2 cellular contexts compared by ENCODE assay signal in the genomic region with DNA sequence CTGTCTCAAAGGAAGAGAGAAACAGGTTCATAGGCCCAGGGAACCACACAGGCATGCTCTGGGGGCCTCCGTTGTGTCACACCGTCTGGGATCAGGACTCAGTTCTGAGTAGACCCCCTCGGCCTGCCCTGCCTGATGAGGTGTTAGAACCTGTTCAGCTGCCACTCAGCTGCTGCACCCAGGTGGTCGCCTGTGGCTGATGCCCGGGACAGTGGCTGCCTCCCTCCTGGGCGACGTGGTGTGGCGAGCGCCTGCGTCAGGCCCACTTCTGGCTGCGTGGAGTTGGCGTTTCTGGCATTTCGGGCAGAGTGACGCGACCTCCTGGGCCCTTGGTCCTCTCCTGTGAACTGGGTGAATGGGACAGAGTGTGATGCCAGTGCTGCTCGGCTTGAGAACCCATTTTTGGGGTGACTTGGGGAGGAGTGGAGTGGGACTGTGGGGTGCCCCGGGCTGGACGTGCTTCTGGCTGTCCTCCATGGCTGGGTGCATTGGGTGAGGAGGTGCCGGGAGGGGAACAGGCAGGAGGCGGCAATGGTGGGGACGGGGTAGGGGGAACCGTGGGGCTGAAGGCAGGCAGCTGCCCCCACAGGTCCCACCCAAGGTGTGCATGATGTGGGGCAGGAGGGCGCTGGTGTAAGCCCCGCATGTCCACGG.
TF ChIP-seq lines count a peak whose summit lies in the region.

No MANE protein-coding gene starts in this region.

TF ChIP-seq in PFSK-1, 5 proteins besides CTCF, POLR2A, EP300 and RAD21:
- TF ChIP-seq POLR2AphosphoS5 (IDR thresholded peaks at IDR 0.05; ENCODE audit: low read depth, low read length) (0 out of 2 replicates have a peak, but pooled peaks have one; percentile 1), FOXP2 (optimal IDR thresholded peaks at IDR 0.05; ENCODE audit: borderline replicate concordance, extremely low read depth, extremely low read length, insufficient read depth) (no peak)

TF ChIP-seq in H1, 55 proteins besides CTCF, POLR2A, EP300 and RAD21:
- TF ChIP-seq POLR2AphosphoS5 (IDR thresholded peaks at IDR 0.05; ENCODE audit: low read depth, low read length) (peak; percentile 57), CEBPB (IDR thresholded peaks at IDR 0.05; ENCODE audit: low read depth, low read length) (no peak), TCF12 (IDR thresholded peaks at IDR 0.05; ENCODE audit: low read depth, low read length) (no peak), TAF7 (optimal IDR thresholded peaks at IDR 0.05; ENCODE audit: borderline replicate concordance, low read depth, low read length) (no peak)
